In genomic region chr2:206392118-206392517, GRCh38 we compare ENCODE assay signal across 1 cellular context.
TF ChIP-seq lines count a peak whose summit lies in the region.

No MANE protein-coding gene starts in this region.

TF ChIP-seq in HepG2, 621 proteins besides CTCF, POLR2A, EP300 and RAD21 (continued from another document):
- TF ChIP-seq TBL1XR1 (IDR thresholded peaks at IDR 0.05; ENCODE audit: borderline replicate concordance, low read length, partially characterized antibody) (no peak), RBM39 (IDR thresholded peaks at IDR 0.05; ENCODE audit: low read depth, low read length, poor library complexity, severe bottlenecking) (no peak), NFAT5 (CRISPR knock-in tag; IDR thresholded peaks at IDR 0.05) (no peak), ZNF207 (IDR thresholded peaks at IDR 0.05; ENCODE audit: borderline replicate concordance) (no peak), ARID3A (IDR thresholded peaks at IDR 0.05; ENCODE audit: low read depth, low read length) (0 out of 2 replicates have a peak, but pooled peaks have one; percentile 29), CEBPZ (IDR thresholded peaks at IDR 0.05; ENCODE audit: low read length) (no peak)
